ENCODE assay signal across 8 cellular contexts in genomic region chr17:80252871-80253270, GRCh38. TPM values are rescaled to one million over a fixed set of nuclear protein-coding genes. Genes with fewer than 3 reads are reported as not detected.
A peak's percentile ranks its signal among the peaks of the same experiment; 100 is the strongest.
DNase-seq lines count a peak whose midpoint lies in the region; ATAC-seq and TF ChIP-seq lines count a peak whose summit lies in the region.

No MANE protein-coding gene starts in this region.

- peak overlapping the region; percentile 98 for H3K27ac ChIP-seq in Panc1 (ENCODE audit: low read length)

- POLR2A ChIA-PET in Panc1 (lab: Charles Lee), result no interaction called here

- ATAC-seq in GM21825 (IDR thresholded peaks at IDR 0.05; ENCODE audit: unreplicated experiment), result peak; percentile 48
- ATAC-seq in Panc1, result peak; percentile 48
- ATAC-seq in left ventricle myocardium superior, result peak; percentile 70
- no peak for ATAC-seq in HG02623 (IDR thresholded peaks at IDR 0.05; ENCODE audit: unreplicated experiment)

- intact Hi-C loops in Panc1 (cut with micrococcal nuclease; ENCODE audit: unreplicated experiment), result no loop called here
- intact Hi-C loops in left ventricle myocardium superior (cut with micrococcal nuclease), result no loop called here

- no TSS peak for BruUV-seq in Panc1 (replicated peaks; lab: Mats Ljungman, UMichigan)

- H3K27me3 ChIP-seq in Panc1 (ENCODE audit: control insufficient read depth, insufficient read depth, low read length), result no peaks in the 10 kb centered on the region

- no peak overlapping the region for H3K4me3 ChIP-seq in Panc1 (ENCODE audit: low read depth in 2 of 2, low read length in 2 of 2)

- H3K9me3 ChIP-seq in Panc1 (ENCODE audit: control insufficient read depth, insufficient read depth, low read depth, low read length), result no peaks in the 10 kb centered on the region

- H3K4me1 ChIP-seq in Panc1 (ENCODE audit: control insufficient read depth, insufficient read depth, low read length), result peaks cover 47% of the 10 kb centered on the region

- CTCF ChIA-PET in Panc1 (lab: Charles Lee), result no interaction called here

- DNase-seq in 8988T (peak; percentile 82), Panc1 (ENCODE audit: low read depth, low spot score) (no peak), left ventricle myocardium superior (peak; percentile 72), AG20443 (ENCODE audit: low spot score) (no peak)
- DNase-seq in activated T-helper 9 cell treated with anti-CD3 and anti-CD28 coated beads, Interleukin-2, amount 50 U/mL, for 16 hours (ENCODE audit: low read depth), result peak; percentile 85
- DNase-seq in stimulated activated CD4-positive, alpha-beta T cell treated with anti-CD3 and anti-CD28 coated beads, Interleukin-4, amount 100 ng/mL, for 1 hour, result peak; percentile 86

- in situ Hi-C loops in Panc1 (cut with HindIII; ENCODE audit: low pct_unique_long_range_greater_than_20kb, low sequenced_read_pairs), result no loop called here

- no peaks in the 10 kb centered on the region for H3K36me3 ChIP-seq in Panc1 (ENCODE audit: control insufficient read depth, insufficient read depth, low read length)

- TF ChIP-seq CTCF in Panc1 (IDR thresholded peaks at IDR 0.05), result no peak; the same call in 1 of the 2 replicates

RNA-seq across cellular contexts. Expression of gene RNF213, which starts 7.8 kb away (rescaled TPM):
- total RNA-seq in Panc1 (2021; ENCODE audit: unreplicated experiment) (230 TPM), left ventricle myocardium superior (25.7 TPM)
- 174 TPM for polyA plus RNA-seq in Panc1 (2012; ENCODE audit: insufficient read length)

RNA-seq across cellular contexts. Expression of gene SLC26A11, which starts 32.6 kb away (rescaled TPM):
- total RNA-seq in Panc1 (2021; ENCODE audit: unreplicated experiment) (30.9 TPM), left ventricle myocardium superior (10.6 TPM)
- polyA plus RNA-seq in Panc1 (2012; ENCODE audit: insufficient read length), result 34.6 TPM

RNA-seq across cellular contexts. Expression of gene SGSH, which starts 32.7 kb away (rescaled TPM):
- total RNA-seq in Panc1 (2021; ENCODE audit: unreplicated experiment) (70.2 TPM), left ventricle myocardium superior (11.4 TPM)
- polyA plus RNA-seq in Panc1 (2012; ENCODE audit: insufficient read length), result 84.2 TPM

Comparison
In these comparisons a context has a peak if more than half of its experiments do, and no peak if none do; other contexts are left out.
1. DNase-seq: peak in 8988T (single experiment), activated T-helper 9 cell treated with anti-CD3 and anti-CD28 coated beads, Interleukin-2, amount 50 U/mL, for 16 hours (single experiment), left ventricle myocardium superior (single experiment) and stimulated activated CD4-positive, alpha-beta T cell treated with anti-CD3 and anti-CD28 coated beads, Interleukin-4, amount 100 ng/mL, for 1 hour (single experiment); none in Panc1 (single experiment) and AG20443 (single experiment).